Comparison of ENCODE assay signal across 21 cellular contexts in genomic region chr7:158590181-158590530, GRCh38. TPM values are rescaled to one million over a fixed set of nuclear protein-coding genes. Genes with fewer than 3 reads are reported as not detected.
DNase-seq lines count a peak whose midpoint lies in the region; ATAC-seq and TF ChIP-seq lines count a peak whose summit lies in the region.
"Had no signal": no experiment of that assay in that cellular context is flagged by ENCODE, and none has a peak within 500 bp of the region (broad histone marks: within the 10 kb centered on the region; RNA-seq: fewer than 3 reads in every experiment).

No MANE protein-coding gene starts in this region.

- no peaks in the 10 kb centered on the region for H3K36me3 Mint-ChIP-seq in CD4-positive, alpha-beta T cell (ENCODE audit: low read depth)
- H3K36me3 Mint-ChIP-seq: CD14-positive monocyte had no signal

- no peak for TF ChIP-seq CTCF in 22Rv1 (IDR thresholded peaks at IDR 0.05)
- no peak for TF ChIP-seq CTCF in CD4-positive, alpha-beta T cell (IDR thresholded peaks at IDR 0.05)
- TF ChIP-seq CTCF in stomach (IDR thresholded peaks at IDR 0.05) = no peak
- no peak for TF ChIP-seq CTCF in GM13977 (IDR thresholded peaks at IDR 0.05; ENCODE audit: extremely low read depth, insufficient read depth, missing control alignments)

- CTCF ChIA-PET in CD4-positive, alpha-beta T cell (lab: Charles Lee) = no interaction called here

- no peak for TF ChIP-seq POLR2A in stomach (IDR thresholded peaks at IDR 0.05)

- TF ChIP-seq EP300 in stomach (IDR thresholded peaks at IDR 0.05) = no peak

- H3K27me3 Mint-ChIP-seq in CD4-positive, alpha-beta T cell = peaks cover 29% of the 10 kb centered on the region

- peaks cover 24 to 41% (median 35%) of the 10 kb centered on the region in 4 donors for H3K4me1 ChIP-seq in stomach
- H3K4me1 ChIP-seq: BLaER1 had no signal

- peaks cover 14% of the 10 kb centered on the region for H3K4me1 Mint-ChIP-seq in CD4-positive, alpha-beta T cell (ENCODE audit: low read depth)
- H3K4me1 Mint-ChIP-seq: CD14-positive monocyte had no signal

- H3K4me3 Mint-ChIP-seq in CD4-positive, alpha-beta T cell = peak overlapping the region; percentile 78
- H3K4me3 Mint-ChIP-seq: B cell, GM23338 had no signal

- no peak for ATAC-seq in CD4-positive, alpha-beta T cell (ENCODE audit: poor library complexity)
- ATAC-seq: GM23338, HCT116 had no signal

- H3K27me3 ChIP-seq in CD4-positive, alpha-beta T cell (ENCODE audit: control insufficient read depth, insufficient read depth, low read length) = peaks cover 25% of the 10 kb centered on the region
- H3K27me3 ChIP-seq in stomach = peaks cover 0 to 40% (median 28%) of the 10 kb centered on the region in 3 donors

- no peak overlapping the region for H3K27ac Mint-ChIP-seq in CD4-positive, alpha-beta T cell
- H3K27ac Mint-ChIP-seq: B cell, CD14-positive monocyte, GM23338, H9 had no signal

- in situ Hi-C loops in GM13977 (cut with MboI; ENCODE audit: low pct_unique_long_range_greater_than_20kb, low sequenced_read_pairs, unreplicated experiment) = no loop called here

- POLR2A ChIA-PET in CD4-positive, alpha-beta T cell (lab: Charles Lee) = no interaction called here

- intact Hi-C loops in CD4-positive, alpha-beta T cell (cut with DNase I, micrococcal nuclease) = no loop called here
- intact Hi-C loops in stomach (cut with DNase I; ENCODE audit: low total_unique reads) = no loop called here

- H3K9me3 Mint-ChIP-seq in CD4-positive, alpha-beta T cell = peaks cover 3% of the 10 kb centered on the region

- no peaks in the 10 kb centered on the region for H3K9me3 ChIP-seq in CD4-positive, alpha-beta T cell (ENCODE audit: control insufficient read depth, low read length)
- peaks cover 0 to 7% (median 2%) of the 10 kb centered on the region in 4 donors for H3K9me3 ChIP-seq in stomach

- DNase-seq in CD4-positive, alpha-beta T cell = no peak
- DNase-seq in mesenteric fat pad (ENCODE audit: low spot score) = peak; percentile 67
- DNase-seq in stomach = no peak
- no peak for DNase-seq in nucleus accumbens (lab: John Stamatoyannopoulos, UW)
- DNase-seq in dermis blood vessel endothelial cell = no peak
- DNase-seq in NCI-H146 treated with DMSO at 0.1 percent for 48 hours (lab: John Stamatoyannopoulos, UW; ENCODE audit: unreplicated experiment) = no peak
- DNase-seq in GM13977 (ENCODE audit: low spot score) = no peak
- DNase-seq: Calu3; CD4-positive, alpha-beta memory T cell; COR-L47; DMS53; DMS79 treated with DMSO at 0.1 percent for 48 hours; GF-D8; H9 had no signal

- 88 to 93% (median 90%) methylated on average over 11 to 12 of the region's 12 CpGs for WGBS in stomach, 5 donors

- no peak overlapping the region for H3K4me3 ChIP-seq in stomach
- H3K4me3 ChIP-seq: BLaER1, GM23338 had no signal

- peak overlapping the region; percentile 99 for H3K27ac ChIP-seq in 22Rv1
- H3K27ac ChIP-seq in CD4-positive, alpha-beta T cell (ENCODE audit: low read depth, low read length) = no peak overlapping the region
- H3K27ac ChIP-seq in stomach = peak overlapping the region; percentile 37 to 90 (median 77)
- H3K27ac ChIP-seq: BLaER1 had no signal

- H3K36me3 ChIP-seq in stomach = no peaks in the 10 kb centered on the region
- H3K36me3 ChIP-seq: BLaER1 had no signal

RNA-seq across cellular contexts. Expression of gene PTPRN2, which starts 2.5 kb away (rescaled TPM):
- under 1 TPM; 0.34 to 0.44 TPM for total RNA-seq in CD4-positive, alpha-beta T cell
- total RNA-seq in mesenteric fat pad = 2.6 TPM
- total RNA-seq in stomach = 100 to 1,000 TPM in 1 of 5 donors, 10 to 100 TPM in 4; 35.8 to 136 (median 66.3) TPM
- polyA plus RNA-seq in stomach = 10 to 100 TPM in 1 of 3 donors, 1 to 10 TPM in 2; 4.9 to 10.8 (median 9.0) TPM
- 2.1 and 2.2 TPM in 2 replicates for total RNA-seq in dermis blood vessel endothelial cell
- total RNA-seq: G401 had no signal

Comparison
In these comparisons a context has a peak if more than half of its experiments do, and no peak if none do; other contexts are left out.
1. RNA of gene PTPRN2, which starts 2.5 kb away (total RNA-seq): 35.8 to 136 TPM in stomach; 2.6 TPM in mesenteric fat pad (single experiment), 2.1 to 2.2 TPM in dermis blood vessel endothelial cell and 0.34 to 0.44 TPM in CD4-positive, alpha-beta T cell; every median in the first group is over 10 times any median in the second.